Comparison of ENCODE assay signal across 1 cellular context in the genomic region with DNA sequence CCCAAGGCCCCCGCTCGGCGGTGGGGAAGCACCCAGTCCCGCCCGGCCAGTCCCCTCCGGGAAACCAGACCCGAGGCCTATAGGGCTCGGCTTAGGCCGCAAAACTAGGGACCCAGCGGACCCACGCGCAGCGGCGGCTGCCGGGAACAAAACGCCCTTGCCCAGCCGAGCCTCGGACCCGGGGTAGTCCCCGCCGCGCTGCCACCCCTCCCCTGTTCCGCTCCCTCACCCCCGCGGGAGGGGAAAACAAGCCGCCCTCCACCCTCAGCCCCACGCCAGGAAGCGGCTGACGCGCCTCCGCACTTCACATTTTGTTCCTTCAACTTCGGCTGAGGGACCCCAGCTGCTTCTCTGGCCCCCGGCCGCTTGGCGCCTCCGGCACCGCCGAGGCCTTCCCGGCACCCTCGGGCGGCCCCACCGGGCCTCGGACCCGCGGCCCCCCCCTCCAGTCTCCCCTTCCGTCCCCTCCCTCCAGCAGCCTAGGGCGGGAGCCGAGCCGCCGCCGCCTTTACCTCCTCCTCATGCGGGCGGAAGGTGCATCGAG.
A peak's percentile ranks its signal among the peaks of the same experiment; 100 is the strongest.
TF ChIP-seq lines count a peak whose summit lies in the region.

No MANE protein-coding gene starts in this region.

TF ChIP-seq in HepG2, 621 proteins besides CTCF, POLR2A, EP300 and RAD21 (continued from another document and continues in another):
- TF ChIP-seq, protein P1, sequence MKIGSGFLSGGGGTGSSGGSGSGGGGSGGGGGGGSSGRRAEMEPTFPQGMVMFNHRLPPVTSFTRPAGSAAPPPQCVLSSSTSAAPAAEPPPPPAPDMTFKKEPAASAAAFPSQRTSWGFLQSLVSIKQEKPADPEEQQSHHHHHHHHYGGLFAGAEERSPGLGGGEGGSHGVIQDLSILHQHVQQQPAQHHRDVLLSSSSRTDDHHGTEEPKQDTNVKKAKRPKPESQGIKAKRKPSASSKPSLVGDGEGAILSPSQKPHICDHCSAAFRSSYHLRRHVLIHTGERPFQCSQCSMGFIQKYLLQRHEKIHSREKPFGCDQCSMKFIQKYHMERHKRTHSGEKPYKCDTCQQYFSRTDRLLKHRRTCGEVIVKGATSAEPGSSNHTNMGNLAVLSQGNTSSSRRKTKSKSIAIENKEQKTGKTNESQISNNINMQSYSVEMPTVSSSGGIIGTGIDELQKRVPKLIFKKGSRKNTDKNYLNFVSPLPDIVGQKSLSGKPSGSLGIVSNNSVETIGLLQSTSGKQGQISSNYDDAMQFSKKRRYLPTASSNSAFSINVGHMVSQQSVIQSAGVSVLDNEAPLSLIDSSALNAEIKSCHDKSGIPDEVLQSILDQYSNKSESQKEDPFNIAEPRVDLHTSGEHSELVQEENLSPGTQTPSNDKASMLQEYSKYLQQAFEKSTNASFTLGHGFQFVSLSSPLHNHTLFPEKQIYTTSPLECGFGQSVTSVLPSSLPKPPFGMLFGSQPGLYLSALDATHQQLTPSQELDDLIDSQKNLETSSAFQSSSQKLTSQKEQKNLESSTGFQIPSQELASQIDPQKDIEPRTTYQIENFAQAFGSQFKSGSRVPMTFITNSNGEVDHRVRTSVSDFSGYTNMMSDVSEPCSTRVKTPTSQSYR (CRISPR knock-in tag; IDR thresholded peaks at IDR 0.05; ENCODE audit: borderline replicate concordance) = no peak
- TF ChIP-seq DR1 (CRISPR knock-in tag; IDR thresholded peaks at IDR 0.05) (0 out of 2 replicates have a peak, but pooled peaks have one; percentile 6), ZFY (CRISPR knock-in tag; IDR thresholded peaks at IDR 0.05) (peak; percentile 96), ZNF564 (CRISPR knock-in tag; IDR thresholded peaks at IDR 0.05) (peak; percentile 33; the same call in 1 of the 2 replicates), ZNF772 (CRISPR knock-in tag; IDR thresholded peaks at IDR 0.05) (0 out of 2 replicates have a peak, but pooled peaks have one; percentile 33), ZNF660 (CRISPR knock-in tag; IDR thresholded peaks at IDR 0.05; ENCODE audit: borderline replicate concordance, low read depth) (no peak), POLR2G (IDR thresholded peaks at IDR 0.05; ENCODE audit: low read depth, low read length) (no peak), ZNF777 (CRISPR knock-in tag; IDR thresholded peaks at IDR 0.05) (peak; percentile 22; the same call in 1 of the 2 replicates), ZNF816 (CRISPR knock-in tag; IDR thresholded peaks at IDR 0.05; ENCODE audit: borderline replicate concordance) (0 out of 2 replicates have a peak, but pooled peaks have one; percentile 22), ZFP41 (CRISPR knock-in tag; IDR thresholded peaks at IDR 0.05; ENCODE audit: borderline replicate concordance) (no peak), ZNF232 (CRISPR knock-in tag; IDR thresholded peaks at IDR 0.05; ENCODE audit: borderline replicate concordance) (no peak), ZNF672 (CRISPR knock-in tag; IDR thresholded peaks at IDR 0.05) (no peak), NAIF1 (CRISPR knock-in tag; IDR thresholded peaks at IDR 0.05; ENCODE audit: borderline replicate concordance) (0 out of 2 replicates have a peak, but pooled peaks have one; percentile 68), CHD4 (IDR thresholded peaks at IDR 0.05; ENCODE audit: borderline replicate concordance, low read length) (no peak), SP2 (CRISPR knock-in tag; IDR thresholded peaks at IDR 0.05) (no peak), XRCC5 (optimal IDR thresholded peaks at IDR 0.05; ENCODE audit: low read length) (no peak), DNMT3B (CRISPR knock-in tag; conservative IDR thresholded peaks at IDR 0.05) (no peak), TBP (CRISPR knock-in tag; IDR thresholded peaks at IDR 0.05) (no peak), GABPB1 (CRISPR knock-in tag; IDR thresholded peaks at IDR 0.05) (peak; percentile 55; the same call in 1 of the 2 replicates), PHF20 (CRISPR knock-in tag; IDR thresholded peaks at IDR 0.05) (peak; percentile 43; the same call in 1 of the 2 replicates), ZNF7 (CRISPR knock-in tag; IDR thresholded peaks at IDR 0.05) (no peak), EZH2 (conservative IDR thresholded peaks at IDR 0.05; ENCODE audit: low read depth, low read length) (no peak), ASH2L (IDR thresholded peaks at IDR 0.05; ENCODE audit: insufficient read length, low read depth, low read length) (peak; percentile 68), ZNF143 (CRISPR knock-in tag; IDR thresholded peaks at IDR 0.05) (no peak), RELA (CRISPR knock-in tag; IDR thresholded peaks at IDR 0.05) (no peak), ZNF317 (CRISPR knock-in tag; IDR thresholded peaks at IDR 0.05) (0 out of 2 replicates have a peak, but pooled peaks have one; percentile 35), AGO2 (optimal IDR thresholded peaks at IDR 0.05; ENCODE audit: low read depth, low read length) (peak; percentile 63), FOSL2 (CRISPR knock-in tag; IDR thresholded peaks at IDR 0.05) (no peak)
- TF ChIP-seq, protein P2, sequence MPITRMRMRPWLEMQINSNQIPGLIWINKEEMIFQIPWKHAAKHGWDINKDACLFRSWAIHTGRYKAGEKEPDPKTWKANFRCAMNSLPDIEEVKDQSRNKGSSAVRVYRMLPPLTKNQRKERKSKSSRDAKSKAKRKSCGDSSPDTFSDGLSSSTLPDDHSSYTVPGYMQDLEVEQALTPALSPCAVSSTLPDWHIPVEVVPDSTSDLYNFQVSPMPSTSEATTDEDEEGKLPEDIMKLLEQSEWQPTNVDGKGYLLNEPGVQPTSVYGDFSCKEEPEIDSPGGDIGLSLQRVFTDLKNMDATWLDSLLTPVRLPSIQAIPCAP (CRISPR knock-in tag; IDR thresholded peaks at IDR 0.05; ENCODE audit: low read depth) = no peak
- TF ChIP-seq, protein P3, sequence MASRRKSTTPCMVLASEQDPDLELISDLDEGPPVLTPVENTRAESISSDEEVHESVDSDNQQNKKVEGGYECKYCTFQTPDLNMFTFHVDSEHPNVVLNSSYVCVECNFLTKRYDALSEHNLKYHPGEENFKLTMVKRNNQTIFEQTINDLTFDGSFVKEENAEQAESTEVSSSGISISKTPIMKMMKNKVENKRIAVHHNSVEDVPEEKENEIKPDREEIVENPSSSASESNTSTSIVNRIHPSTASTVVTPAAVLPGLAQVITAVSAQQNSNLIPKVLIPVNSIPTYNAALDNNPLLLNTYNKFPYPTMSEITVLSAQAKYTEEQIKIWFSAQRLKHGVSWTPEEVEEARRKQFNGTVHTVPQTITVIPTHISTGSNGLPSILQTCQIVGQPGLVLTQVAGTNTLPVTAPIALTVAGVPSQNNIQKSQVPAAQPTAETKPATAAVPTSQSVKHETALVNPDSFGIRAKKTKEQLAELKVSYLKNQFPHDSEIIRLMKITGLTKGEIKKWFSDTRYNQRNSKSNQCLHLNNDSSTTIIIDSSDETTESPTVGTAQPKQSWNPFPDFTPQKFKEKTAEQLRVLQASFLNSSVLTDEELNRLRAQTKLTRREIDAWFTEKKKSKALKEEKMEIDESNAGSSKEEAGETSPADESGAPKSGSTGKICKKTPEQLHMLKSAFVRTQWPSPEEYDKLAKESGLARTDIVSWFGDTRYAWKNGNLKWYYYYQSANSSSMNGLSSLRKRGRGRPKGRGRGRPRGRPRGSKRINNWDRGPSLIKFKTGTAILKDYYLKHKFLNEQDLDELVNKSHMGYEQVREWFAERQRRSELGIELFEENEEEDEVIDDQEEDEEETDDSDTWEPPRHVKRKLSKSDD (CRISPR knock-in tag; IDR thresholded peaks at IDR 0.05; ENCODE audit: low read depth) = no peak
- TF ChIP-seq, protein P4, sequence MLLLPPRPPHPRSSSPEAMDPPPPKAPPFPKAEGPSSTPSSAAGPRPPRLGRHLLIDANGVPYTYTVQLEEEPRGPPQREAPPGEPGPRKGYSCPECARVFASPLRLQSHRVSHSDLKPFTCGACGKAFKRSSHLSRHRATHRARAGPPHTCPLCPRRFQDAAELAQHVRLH (CRISPR knock-in tag; IDR thresholded peaks at IDR 0.05; ENCODE audit: borderline replicate concordance, low read depth) = no peak
- TF ChIP-seq, protein P5, sequence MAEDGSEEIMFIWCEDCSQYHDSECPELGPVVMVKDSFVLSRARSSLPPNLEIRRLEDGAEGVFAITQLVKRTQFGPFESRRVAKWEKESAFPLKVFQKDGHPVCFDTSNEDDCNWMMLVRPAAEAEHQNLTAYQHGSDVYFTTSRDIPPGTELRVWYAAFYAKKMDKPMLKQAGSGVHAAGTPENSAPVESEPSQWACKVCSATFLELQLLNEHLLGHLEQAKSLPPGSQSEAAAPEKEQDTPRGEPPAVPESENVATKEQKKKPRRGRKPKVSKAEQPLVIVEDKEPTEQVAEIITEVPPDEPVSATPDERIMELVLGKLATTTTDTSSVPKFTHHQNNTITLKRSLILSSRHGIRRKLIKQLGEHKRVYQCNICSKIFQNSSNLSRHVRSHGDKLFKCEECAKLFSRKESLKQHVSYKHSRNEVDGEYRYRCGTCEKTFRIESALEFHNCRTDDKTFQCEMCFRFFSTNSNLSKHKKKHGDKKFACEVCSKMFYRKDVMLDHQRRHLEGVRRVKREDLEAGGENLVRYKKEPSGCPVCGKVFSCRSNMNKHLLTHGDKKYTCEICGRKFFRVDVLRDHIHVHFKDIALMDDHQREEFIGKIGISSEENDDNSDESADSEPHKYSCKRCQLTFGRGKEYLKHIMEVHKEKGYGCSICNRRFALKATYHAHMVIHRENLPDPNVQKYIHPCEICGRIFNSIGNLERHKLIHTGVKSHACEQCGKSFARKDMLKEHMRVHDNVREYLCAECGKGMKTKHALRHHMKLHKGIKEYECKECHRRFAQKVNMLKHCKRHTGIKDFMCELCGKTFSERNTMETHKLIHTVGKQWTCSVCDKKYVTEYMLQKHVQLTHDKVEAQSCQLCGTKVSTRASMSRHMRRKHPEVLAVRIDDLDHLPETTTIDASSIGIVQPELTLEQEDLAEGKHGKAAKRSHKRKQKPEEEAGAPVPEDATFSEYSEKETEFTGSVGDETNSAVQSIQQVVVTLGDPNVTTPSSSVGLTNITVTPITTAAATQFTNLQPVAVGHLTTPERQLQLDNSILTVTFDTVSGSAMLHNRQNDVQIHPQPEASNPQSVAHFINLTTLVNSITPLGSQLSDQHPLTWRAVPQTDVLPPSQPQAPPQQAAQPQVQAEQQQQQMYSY (CRISPR knock-in tag; IDR thresholded peaks at IDR 0.05) = 0 out of 2 replicates have a peak, but pooled peaks have one; percentile 8
- TF ChIP-seq, protein P6, sequence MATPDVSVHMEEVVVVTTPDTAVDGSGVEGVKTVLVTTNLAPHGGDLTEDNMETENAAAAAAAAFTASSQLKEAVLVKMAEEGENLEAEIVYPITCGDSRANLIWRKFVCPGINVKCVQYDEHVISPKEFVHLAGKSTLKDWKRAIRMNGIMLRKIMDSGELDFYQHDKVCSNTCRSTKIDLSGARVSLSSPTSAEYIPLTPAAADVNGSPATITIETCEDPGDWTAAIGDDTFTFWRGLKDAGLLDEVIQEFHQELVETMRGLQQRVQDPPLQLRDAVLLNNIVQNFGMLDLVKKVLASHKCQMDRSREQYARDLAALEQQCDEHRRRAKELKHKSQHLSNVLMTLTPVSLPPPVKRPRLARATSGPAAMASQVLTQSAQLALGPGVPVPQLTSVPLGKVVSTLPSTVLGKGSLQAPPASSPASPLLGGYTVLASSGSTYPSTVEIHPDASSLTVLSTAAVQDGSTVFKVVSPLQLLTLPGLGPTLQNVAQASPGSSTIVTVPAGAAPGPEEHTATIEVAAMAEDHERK (CRISPR knock-in tag; IDR thresholded peaks at IDR 0.05; ENCODE audit: low read depth) = no peak
- TF ChIP-seq, protein P7, sequence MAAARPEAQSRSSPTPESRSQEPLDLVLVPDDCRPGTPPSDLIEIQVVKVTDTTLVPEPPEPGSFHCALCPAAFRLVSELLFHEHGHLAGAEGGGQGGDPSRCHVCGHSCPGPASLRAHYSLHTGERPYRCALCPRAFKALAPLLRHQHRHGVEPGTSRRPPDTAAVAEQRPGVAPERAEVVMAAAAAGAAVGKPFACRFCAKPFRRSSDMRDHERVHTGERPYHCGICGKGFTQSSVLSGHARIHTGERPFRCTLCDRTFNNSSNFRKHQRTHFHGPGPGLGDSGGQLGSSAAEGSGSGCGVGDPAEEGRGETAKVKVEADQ (CRISPR knock-in tag; IDR thresholded peaks at IDR 0.05; ENCODE audit: borderline replicate concordance) = no peak
- TF ChIP-seq, protein P8, sequence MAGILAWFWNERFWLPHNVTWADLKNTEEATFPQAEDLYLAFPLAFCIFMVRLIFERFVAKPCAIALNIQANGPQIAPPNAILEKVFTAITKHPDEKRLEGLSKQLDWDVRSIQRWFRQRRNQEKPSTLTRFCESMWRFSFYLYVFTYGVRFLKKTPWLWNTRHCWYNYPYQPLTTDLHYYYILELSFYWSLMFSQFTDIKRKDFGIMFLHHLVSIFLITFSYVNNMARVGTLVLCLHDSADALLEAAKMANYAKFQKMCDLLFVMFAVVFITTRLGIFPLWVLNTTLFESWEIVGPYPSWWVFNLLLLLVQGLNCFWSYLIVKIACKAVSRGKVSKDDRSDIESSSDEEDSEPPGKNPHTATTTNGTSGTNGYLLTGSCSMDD (CRISPR knock-in tag; IDR thresholded peaks at IDR 0.05) = no peak
- TF ChIP-seq, protein P9, sequence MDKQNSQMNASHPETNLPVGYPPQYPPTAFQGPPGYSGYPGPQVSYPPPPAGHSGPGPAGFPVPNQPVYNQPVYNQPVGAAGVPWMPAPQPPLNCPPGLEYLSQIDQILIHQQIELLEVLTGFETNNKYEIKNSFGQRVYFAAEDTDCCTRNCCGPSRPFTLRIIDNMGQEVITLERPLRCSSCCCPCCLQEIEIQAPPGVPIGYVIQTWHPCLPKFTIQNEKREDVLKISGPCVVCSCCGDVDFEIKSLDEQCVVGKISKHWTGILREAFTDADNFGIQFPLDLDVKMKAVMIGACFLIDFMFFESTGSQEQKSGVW (CRISPR knock-in tag; IDR thresholded peaks at IDR 0.05; ENCODE audit: borderline replicate concordance) = no peak; the same call in 1 of the 2 replicates
- TF ChIP-seq, protein P10, sequence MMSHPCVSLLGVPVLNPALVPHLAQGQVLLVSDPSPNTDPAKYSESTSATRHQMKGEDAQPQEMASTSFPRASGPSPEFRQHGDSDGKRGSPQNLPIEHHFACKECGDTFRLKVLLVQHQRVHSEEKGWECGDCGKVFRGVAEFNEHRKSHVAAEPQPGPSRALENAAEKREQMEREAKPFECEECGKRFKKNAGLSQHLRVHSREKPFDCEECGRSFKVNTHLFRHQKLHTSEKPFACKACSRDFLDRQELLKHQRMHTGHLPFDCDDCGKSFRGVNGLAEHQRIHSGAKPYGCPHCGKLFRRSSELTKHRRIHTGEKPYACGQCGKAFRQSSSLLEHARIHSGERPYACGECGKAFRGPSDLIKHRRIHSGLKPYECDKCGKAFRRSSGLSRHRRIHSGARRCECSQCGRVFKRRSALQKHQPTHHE (CRISPR knock-in tag; IDR thresholded peaks at IDR 0.05; ENCODE audit: borderline replicate concordance) = 0 out of 2 replicates have a peak, but pooled peaks have one; percentile 16
- TF ChIP-seq, protein P11, sequence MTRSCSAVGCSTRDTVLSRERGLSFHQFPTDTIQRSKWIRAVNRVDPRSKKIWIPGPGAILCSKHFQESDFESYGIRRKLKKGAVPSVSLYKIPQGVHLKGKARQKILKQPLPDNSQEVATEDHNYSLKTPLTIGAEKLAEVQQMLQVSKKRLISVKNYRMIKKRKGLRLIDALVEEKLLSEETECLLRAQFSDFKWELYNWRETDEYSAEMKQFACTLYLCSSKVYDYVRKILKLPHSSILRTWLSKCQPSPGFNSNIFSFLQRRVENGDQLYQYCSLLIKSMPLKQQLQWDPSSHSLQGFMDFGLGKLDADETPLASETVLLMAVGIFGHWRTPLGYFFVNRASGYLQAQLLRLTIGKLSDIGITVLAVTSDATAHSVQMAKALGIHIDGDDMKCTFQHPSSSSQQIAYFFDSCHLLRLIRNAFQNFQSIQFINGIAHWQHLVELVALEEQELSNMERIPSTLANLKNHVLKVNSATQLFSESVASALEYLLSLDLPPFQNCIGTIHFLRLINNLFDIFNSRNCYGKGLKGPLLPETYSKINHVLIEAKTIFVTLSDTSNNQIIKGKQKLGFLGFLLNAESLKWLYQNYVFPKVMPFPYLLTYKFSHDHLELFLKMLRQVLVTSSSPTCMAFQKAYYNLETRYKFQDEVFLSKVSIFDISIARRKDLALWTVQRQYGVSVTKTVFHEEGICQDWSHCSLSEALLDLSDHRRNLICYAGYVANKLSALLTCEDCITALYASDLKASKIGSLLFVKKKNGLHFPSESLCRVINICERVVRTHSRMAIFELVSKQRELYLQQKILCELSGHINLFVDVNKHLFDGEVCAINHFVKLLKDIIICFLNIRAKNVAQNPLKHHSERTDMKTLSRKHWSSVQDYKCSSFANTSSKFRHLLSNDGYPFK (CRISPR knock-in tag; IDR thresholded peaks at IDR 0.05; ENCODE audit: borderline replicate concordance) = 0 out of 2 replicates have a peak, but pooled peaks have one; percentile 18
